1 cellular context compared by ENCODE assay signal in the genomic region with DNA sequence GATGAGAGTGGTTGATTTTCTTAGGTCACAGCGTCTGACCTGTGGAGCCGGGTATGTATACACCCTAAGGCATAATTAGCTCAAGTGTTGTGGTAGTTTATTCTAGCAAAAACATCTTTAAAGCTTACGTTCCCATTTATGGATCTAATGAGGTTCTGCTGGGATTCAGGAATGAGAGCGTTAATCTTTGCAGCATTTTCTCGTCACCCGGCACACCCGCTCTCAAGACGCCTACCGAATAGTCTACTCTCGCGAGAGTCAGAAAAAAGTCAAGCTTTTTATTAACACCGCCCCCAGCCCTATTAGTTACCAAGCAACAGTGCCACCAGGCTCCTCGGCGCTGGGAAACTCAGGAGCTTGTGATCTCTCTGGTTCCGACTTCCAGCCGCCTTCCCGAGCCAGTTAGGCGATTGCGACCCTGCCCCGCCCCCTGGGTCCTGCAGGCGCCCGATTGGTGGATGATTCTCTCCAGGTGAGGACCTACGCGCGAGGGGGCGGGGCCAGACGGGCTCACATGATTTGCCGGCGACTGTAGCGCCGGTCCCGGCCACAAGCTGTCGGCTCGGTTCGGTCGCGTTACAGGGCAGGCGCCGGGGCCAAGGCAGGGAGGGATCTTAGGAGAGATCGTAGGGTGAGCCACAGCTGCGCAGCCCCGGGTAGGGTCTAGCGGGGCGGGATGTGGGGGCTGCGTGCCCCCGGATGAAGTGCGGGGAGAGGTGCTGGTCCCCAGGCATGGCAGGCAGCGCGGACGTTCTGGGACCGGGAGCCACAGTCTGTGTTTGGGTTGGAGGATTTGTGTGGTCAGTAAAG.
TF ChIP-seq lines count a peak whose summit lies in the region.

A gene (plus strand): TSS at position 540 of the 810 bp plus-strand sequence. CDS start 1,443 bp downstream, outside the sequence.

TF ChIP-seq in GM23338, 12 proteins besides CTCF, POLR2A, EP300 and RAD21 (continued from another document):
- TF ChIP-seq, protein P1, sequence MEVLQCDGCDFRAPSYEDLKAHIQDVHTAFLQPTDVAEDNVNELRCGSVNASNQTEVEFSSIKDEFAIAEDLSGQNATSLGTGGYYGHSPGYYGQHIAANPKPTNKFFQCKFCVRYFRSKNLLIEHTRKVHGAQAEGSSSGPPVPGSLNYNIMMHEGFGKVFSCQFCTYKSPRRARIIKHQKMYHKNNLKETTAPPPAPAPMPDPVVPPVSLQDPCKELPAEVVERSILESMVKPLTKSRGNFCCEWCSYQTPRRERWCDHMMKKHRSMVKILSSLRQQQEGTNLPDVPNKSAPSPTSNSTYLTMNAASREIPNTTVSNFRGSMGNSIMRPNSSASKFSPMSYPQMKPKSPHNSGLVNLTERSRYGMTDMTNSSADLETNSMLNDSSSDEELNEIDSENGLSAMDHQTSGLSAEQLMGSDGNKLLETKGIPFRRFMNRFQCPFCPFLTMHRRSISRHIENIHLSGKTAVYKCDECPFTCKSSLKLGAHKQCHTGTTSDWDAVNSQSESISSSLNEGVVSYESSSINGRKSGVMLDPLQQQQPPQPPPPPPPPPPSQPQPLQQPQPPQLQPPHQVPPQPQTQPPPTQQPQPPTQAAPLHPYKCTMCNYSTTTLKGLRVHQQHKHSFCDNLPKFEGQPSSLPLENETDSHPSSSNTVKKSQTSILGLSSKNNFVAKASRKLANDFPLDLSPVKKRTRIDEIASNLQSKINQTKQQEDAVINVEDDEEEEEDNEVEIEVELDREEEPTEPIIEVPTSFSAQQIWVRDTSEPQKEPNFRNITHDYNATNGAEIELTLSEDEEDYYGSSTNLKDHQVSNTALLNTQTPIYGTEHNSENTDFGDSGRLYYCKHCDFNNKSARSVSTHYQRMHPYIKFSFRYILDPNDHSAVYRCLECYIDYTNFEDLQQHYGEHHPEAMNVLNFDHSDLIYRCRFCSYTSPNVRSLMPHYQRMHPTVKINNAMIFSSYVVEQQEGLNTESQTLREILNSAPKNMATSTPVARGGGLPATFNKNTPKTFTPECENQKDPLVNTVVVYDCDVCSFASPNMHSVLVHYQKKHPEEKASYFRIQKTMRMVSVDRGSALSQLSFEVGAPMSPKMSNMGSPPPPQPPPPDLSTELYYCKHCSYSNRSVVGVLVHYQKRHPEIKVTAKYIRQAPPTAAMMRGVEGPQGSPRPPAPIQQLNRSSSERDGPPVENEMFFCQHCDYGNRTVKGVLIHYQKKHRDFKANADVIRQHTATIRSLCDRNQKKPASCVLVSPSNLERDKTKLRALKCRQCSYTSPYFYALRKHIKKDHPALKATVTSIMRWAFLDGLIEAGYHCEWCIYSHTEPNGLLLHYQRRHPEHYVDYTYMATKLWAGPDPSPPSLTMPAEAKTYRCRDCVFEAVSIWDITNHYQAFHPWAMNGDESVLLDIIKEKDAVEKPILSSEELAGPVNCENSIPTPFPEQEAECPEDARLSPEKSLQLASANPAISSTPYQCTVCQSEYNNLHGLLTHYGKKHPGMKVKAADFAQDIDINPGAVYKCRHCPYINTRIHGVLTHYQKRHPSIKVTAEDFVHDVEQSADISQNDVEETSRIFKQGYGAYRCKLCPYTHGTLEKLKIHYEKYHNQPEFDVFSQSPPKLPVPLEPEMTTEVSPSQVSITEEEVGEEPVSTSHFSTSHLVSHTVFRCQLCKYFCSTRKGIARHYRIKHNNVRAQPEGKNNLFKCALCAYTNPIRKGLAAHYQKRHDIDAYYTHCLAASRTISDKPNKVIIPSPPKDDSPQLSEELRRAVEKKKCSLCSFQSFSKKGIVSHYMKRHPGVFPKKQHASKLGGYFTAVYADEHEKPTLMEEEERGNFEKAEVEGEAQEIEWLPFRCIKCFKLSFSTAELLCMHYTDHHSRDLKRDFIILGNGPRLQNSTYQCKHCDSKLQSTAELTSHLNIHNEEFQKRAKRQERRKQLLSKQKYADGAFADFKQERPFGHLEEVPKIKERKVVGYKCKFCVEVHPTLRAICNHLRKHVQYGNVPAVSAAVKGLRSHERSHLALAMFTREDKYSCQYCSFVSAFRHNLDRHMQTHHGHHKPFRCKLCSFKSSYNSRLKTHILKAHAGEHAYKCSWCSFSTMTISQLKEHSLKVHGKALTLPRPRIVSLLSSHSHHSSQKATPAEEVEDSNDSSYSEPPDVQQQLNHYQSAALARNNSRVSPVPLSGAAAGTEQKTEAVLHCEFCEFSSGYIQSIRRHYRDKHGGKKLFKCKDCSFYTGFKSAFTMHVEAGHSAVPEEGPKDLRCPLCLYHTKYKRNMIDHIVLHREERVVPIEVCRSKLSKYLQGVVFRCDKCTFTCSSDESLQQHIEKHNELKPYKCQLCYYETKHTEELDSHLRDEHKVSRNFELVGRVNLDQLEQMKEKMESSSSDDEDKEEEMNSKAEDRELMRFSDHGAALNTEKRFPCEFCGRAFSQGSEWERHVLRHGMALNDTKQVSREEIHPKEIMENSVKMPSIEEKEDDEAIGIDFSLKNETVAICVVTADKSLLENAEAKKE (CRISPR knock-in tag; IDR thresholded peaks at IDR 0.05): no peak
- TF ChIP-seq JUNB (IDR thresholded peaks at IDR 0.05; ENCODE audit: unreplicated experiment) (no peak), POLR2AphosphoS5 (IDR thresholded peaks at IDR 0.05; ENCODE audit: low read depth) (peak; percentile 97), EZH2 (IDR thresholded peaks at IDR 0.05; ENCODE audit: low read depth, unreplicated experiment) (no peak)
